ENCODE assay signal across 11 cellular contexts in the genomic region with DNA sequence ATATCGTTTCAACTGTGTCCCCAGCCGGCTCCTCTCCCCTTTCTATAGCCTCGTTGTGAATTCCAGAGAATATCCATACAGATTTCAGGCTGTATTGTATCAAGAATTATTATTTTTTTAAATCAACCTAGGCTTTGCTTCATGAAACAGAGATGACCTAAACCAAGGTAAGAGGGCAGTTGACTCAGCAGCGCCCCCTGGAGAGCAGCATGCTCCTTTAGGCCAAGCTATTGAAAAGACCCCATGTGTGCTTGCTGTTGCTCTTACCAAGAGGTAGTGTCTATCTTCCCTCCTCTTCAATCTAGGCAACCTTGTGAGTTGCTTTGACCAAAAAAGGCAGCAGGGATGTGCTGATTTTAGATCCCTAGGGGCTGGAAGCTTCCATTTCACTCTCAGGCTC.
DNase-seq lines count a peak whose midpoint lies in the region; ATAC-seq, FAIRE-seq and TF ChIP-seq lines count a peak whose summit lies in the region.
"Had no signal": no experiment of that assay in that cellular context is flagged by ENCODE, and none has a peak within 500 bp of the region (broad histone marks: within the 10 kb centered on the region; RNA-seq: fewer than 3 reads in every experiment).

No MANE protein-coding gene starts in this region.

- BruUV-seq in GM12878 (replicated peaks; lab: Mats Ljungman, UMichigan): no TSS peak

- CTCF ChIA-PET in GM12878 (lab: Yijun Ruan, JAX): interaction anchor here (0.5 to 1.2 kb wide), 5 partner anchors 9 to 113 kb away, joined by 3 to 4 read pairs (median 3); no protein-coding TSS in a partner anchor

- no peak overlapping the region for H2AFZ ChIP-seq in GM12878 (ENCODE audit: control insufficient read depth, low read depth, low read length)

- no peaks in the 10 kb centered on the region for H3K36me3 ChIP-seq in GM12878 (ENCODE audit: control insufficient read depth in 2 of 2, insufficient read depth in 2 of 2, low read length in 1 of 2)
- H3K36me3 ChIP-seq in effector memory CD4-positive, alpha-beta T cell (ENCODE audit: control insufficient read depth, insufficient read depth, low read length): no peaks in the 10 kb centered on the region
- H3K36me3 ChIP-seq: upper lobe of left lung had no signal

- TF ChIP-seq POLR2A in GM12878 (IDR thresholded peaks at IDR 0.05; ENCODE audit: low read depth, low read length): no peak

- in situ Hi-C loops in GM12878 (cut with MboI): no loop called here

- SMC1A ChIA-PET in GM12878 (lab: Charles Lee; ENCODE audit: uncharacterized antibody, unreplicated experiment): no interaction called here

- H3K4me2 ChIP-seq in GM12878 (ENCODE audit: control insufficient read depth, insufficient read depth): no peak overlapping the region

- RAD21 ChIA-PET in GM12878 (lab: Charles Lee; ENCODE audit: unreplicated experiment): no interaction called here

- no peaks in the 10 kb centered on the region for H3K4me1 ChIP-seq in GM12878 (ENCODE audit: control insufficient read depth, insufficient read depth, low read length)
- no peaks in the 10 kb centered on the region for H3K4me1 ChIP-seq in effector memory CD4-positive, alpha-beta T cell (ENCODE audit: control insufficient read depth, insufficient read depth, low read length, poor library complexity, severe bottlenecking)
- H3K4me1 ChIP-seq: Caco-2, upper lobe of left lung had no signal

- intact Hi-C loops in GM12878 (cut with micrococcal nuclease; ENCODE audit: unreplicated experiment): no loop called here

- H4K20me1 ChIP-seq in GM12878 (ENCODE audit: control insufficient read depth, insufficient read depth): no peaks in the 10 kb centered on the region

- H3K79me2 ChIP-seq in GM12878 (ENCODE audit: control insufficient read depth, insufficient read depth, low read length): no peaks in the 10 kb centered on the region

- H3K27me3 ChIP-seq in GM12878 (replicated peaks in 1 of 2; ENCODE audit: control insufficient read depth in 2 of 2, insufficient read depth in 2 of 2, low read length in 1 of 2): no peaks in the 10 kb centered on the region
- H3K27me3 ChIP-seq in effector memory CD4-positive, alpha-beta T cell (replicated peaks; ENCODE audit: control insufficient read depth, insufficient read depth, low read length, poor library complexity, severe bottlenecking): no peaks in the 10 kb centered on the region
- H3K27me3 ChIP-seq: upper lobe of left lung had no signal

- H3K9ac ChIP-seq in GM12878 (ENCODE audit: control insufficient read depth, insufficient read depth, low read length): no peak overlapping the region

- H3K9me3 ChIP-seq in GM12878 (replicated peaks; ENCODE audit: control insufficient read depth, insufficient read depth, low read length): no peaks in the 10 kb centered on the region
- no peaks in the 10 kb centered on the region for H3K9me3 ChIP-seq in effector memory CD4-positive, alpha-beta T cell (ENCODE audit: control insufficient read depth, low read length)
- H3K9me3 ChIP-seq: Caco-2, upper lobe of left lung had no signal

- POLR2A ChIA-PET in GM12878 (lab: Charles Lee): no interaction called here

- TF ChIP-seq EP300 in GM12878 (IDR thresholded peaks at IDR 0.05; ENCODE audit: borderline replicate concordance in 1 of 2, control insufficient read depth in 1 of 2, low read depth in 2 of 2, low read length in 2 of 2): no peak

- no peak overlapping the region for H3K4me3 ChIP-seq in GM12878
- H3K4me3 ChIP-seq in effector memory CD4-positive, alpha-beta T cell (ENCODE audit: insufficient read depth, low read depth, low read length, poor library complexity, severe bottlenecking): no peak overlapping the region
- H3K4me3 ChIP-seq: upper lobe of left lung had no signal

- H3K27ac ChIP-seq in GM12878 (ENCODE audit: control insufficient read depth, insufficient read depth): no peak overlapping the region
- H3K27ac ChIP-seq in effector memory CD4-positive, alpha-beta T cell (ENCODE audit: insufficient read depth, low read length, poor library complexity, severe bottlenecking): no peak overlapping the region
- H3K27ac ChIP-seq: upper lobe of left lung had no signal

- no peak; the same call in 2 of the 3 replicates for ATAC-seq in GM12878

- peak; percentile 66 for TF ChIP-seq CTCF in LNCAP (IDR thresholded peaks at IDR 0.05)
- peak; percentile 12 to 58 (median 50); a peak in 5 of 6 replicates for TF ChIP-seq CTCF in GM12878 (IDR thresholded peaks at IDR 0.05 in 2 of 3, conservative IDR thresholded peaks at IDR 0.05 in 1 of 3; ENCODE audit: control insufficient read depth in 2 of 3, extremely low read depth in 1 of 3, insufficient read depth in 1 of 3, low read depth in 3 of 3, low read length in 3 of 3)

- 0 out of 2 replicates have a peak, but pooled peaks have one; percentile 8 for TF ChIP-seq RAD21 in GM12878 (IDR thresholded peaks at IDR 0.05; ENCODE audit: insufficient read depth, low read depth, low read length)

- peak; percentile 59 for DNase-seq in activated CD8-positive, alpha-beta memory T cell treated with anti-CD3 and anti-CD28 coated beads, Interleukin-2, amount 50 U/mL, for 48 hours
- no peak for DNase-seq in activated CD8-positive, alpha-beta memory T cell treated with anti-CD3 and anti-CD28 coated beads, Interleukin-2, amount 50 U/mL, for 4 hours
- no peak for DNase-seq in GM12878 (ENCODE audit: low read depth, low spot score)
- DNase-seq in stimulated activated CD4-positive, alpha-beta T cell treated with anti-CD3 and anti-CD28 coated beads, Interleukin-12 subunit alpha, Interleukin-12 subunit beta, amount 100 ng/mL, for 48 hours (ENCODE audit: low read depth in 2 of 3, low spot score in 1 of 3): peak in 2 of 3 donors; percentile 4
- no peak for DNase-seq in RKO (ENCODE audit: low spot score)
- no peak for DNase-seq in GOT3 (lab: John Stamatoyannopoulos, UW)
- no peak for DNase-seq in effector memory CD4-positive, alpha-beta T cell

- 49% methylated on average over 4 of the region's 4 CpGs for WGBS in GM12878 (ENCODE audit: insufficient coverage, insufficient replicate concordance, low lambda C conversion rate, missing lambda C conversion rate)

- no peak for FAIRE-seq in GM12878 (lab: Jason Lieb, UNC)
- FAIRE-seq: endothelial cell of umbilical vein had no signal

TF ChIP-seq in GM12878, 131 proteins besides CTCF, POLR2A, EP300 and RAD21:
- no peak for TF ChIP-seq FOS (IDR thresholded peaks at IDR 0.05; ENCODE audit: borderline replicate concordance, extremely low read depth, insufficient read length)
- no peak for TF ChIP-seq MEF2B (IDR thresholded peaks at IDR 0.05; ENCODE audit: partially characterized antibody, poor library complexity, severe bottlenecking)
- no peak for TF ChIP-seq NR2C1 (IDR thresholded peaks at IDR 0.05)

Comparison
In these comparisons a context has a peak if more than half of its experiments do, and no peak if none do; other contexts are left out.
1. DNase-seq: peak in activated CD8-positive, alpha-beta memory T cell treated with anti-CD3 and anti-CD28 coated beads, Interleukin-2, amount 50 U/mL, for 48 hours (single experiment) and stimulated activated CD4-positive, alpha-beta T cell treated with anti-CD3 and anti-CD28 coated beads, Interleukin-12 subunit alpha, Interleukin-12 subunit beta, amount 100 ng/mL, for 48 hours (2 of 3); none in activated CD8-positive, alpha-beta memory T cell treated with anti-CD3 and anti-CD28 coated beads, Interleukin-2, amount 50 U/mL, for 4 hours (single experiment), GM12878 (single experiment), RKO (single experiment), GOT3 (single experiment) and effector memory CD4-positive, alpha-beta T cell (0 of 3).